In the genomic region with DNA sequence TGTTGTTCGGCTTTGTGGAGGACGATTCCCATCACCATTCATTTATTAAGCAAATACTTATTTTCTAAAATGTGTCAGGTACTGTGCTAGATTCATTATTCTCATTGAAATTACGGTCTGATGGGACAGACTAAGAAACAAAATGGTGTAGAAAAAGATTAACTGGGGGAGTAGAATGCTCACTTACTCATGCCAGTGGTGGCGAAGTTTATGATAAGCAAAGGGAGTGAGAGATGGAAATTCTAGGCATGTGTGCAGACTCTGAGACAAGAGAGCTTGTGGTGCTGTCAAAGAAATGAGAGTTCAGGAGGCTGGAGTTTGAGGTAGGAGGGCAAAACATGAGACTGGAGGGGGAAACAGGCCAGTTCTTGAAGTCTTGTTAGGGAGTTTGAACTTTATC, we compare ENCODE assay signal across 9 cellular contexts. TPM values are rescaled to one million over a fixed set of nuclear protein-coding genes. Genes with fewer than 3 reads are reported as not detected.
DNase-seq lines count a peak whose midpoint lies in the region; ATAC-seq and TF ChIP-seq lines count a peak whose summit lies in the region.
"Had no signal": no experiment of that assay in that cellular context is flagged by ENCODE, and none has a peak within 500 bp of the region (broad histone marks: within the 10 kb centered on the region; RNA-seq: fewer than 3 reads in every experiment).

No MANE protein-coding gene starts in this region.

- no peak for TF ChIP-seq RAD21 in SK-N-SH (IDR thresholded peaks at IDR 0.05; ENCODE audit: low read length)

- H2AFZ ChIP-seq in SK-N-SH (ENCODE audit: low read depth): peak overlapping the region; percentile 84

- H3K4me2 ChIP-seq in SK-N-SH: peak overlapping the region; percentile 84

- H3K9me3 ChIP-seq in SK-N-SH (no peaks in the 10 kb centered on the region), iPS-20b (ENCODE audit: insufficient read depth, low read depth, low read length) (no peaks in the 10 kb centered on the region)
- H3K9me3 ChIP-seq in effector memory CD4-positive, alpha-beta T cell (ENCODE audit: control insufficient read depth, low read length): no peaks in the 10 kb centered on the region

- peaks cover 21% of the 10 kb centered on the region for H3K36me3 Mint-ChIP-seq in activated CD8-positive, alpha-beta T cell treated with anti-CD3 and anti-CD28 coated beads for 36 hours (ENCODE audit: low read depth)

- POLR2A ChIA-PET in SK-N-SH (lab: Yijun Ruan, JAX): no interaction called here
- POLR2A ChIA-PET in activated CD8-positive, alpha-beta T cell treated with anti-CD3 and anti-CD28 coated beads for 36 hours (lab: Charles Lee): interaction anchor here (1.0 kb wide), 1 partner anchor 8 kb away, joined by 4 read pairs; no protein-coding TSS in a partner anchor

- DNase-seq in SK-N-SH (no peak), AML-193 (lab: John Stamatoyannopoulos, UW) (no peak)
- no peak for DNase-seq in activated CD8-positive, alpha-beta T cell treated with anti-CD3 and anti-CD28 coated beads for 36 hours
- no peak for DNase-seq in stimulated activated naive CD8-positive, alpha-beta T cell treated with anti-CD3 and anti-CD28 coated beads, Interleukin-15, amount 100 ng/mL, for 72 hours
- no peak for DNase-seq in effector memory CD4-positive, alpha-beta T cell
- DNase-seq: left ventricle myocardium superior had no signal

- H3K9me3 Mint-ChIP-seq in activated CD8-positive, alpha-beta T cell treated with anti-CD3 and anti-CD28 coated beads for 36 hours: no peaks in the 10 kb centered on the region
- no peaks in the 10 kb centered on the region for H3K9me3 Mint-ChIP-seq in stimulated activated naive CD8-positive, alpha-beta T cell treated with anti-CD3 and anti-CD28 coated beads, Interleukin-15, amount 100 ng/mL, for 72 hours

- H3K36me3 ChIP-seq in SK-N-SH (replicated peaks in 1 of 2; ENCODE audit: control insufficient read depth in 1 of 2, insufficient read depth in 2 of 2, low read length in 1 of 2) (peaks cover 0 to 19% of the 10 kb centered on the region in 2 experiments), iPS-20b (ENCODE audit: insufficient read depth, low read depth, low read length) (peaks cover 28% of the 10 kb centered on the region)
- H3K36me3 ChIP-seq in effector memory CD4-positive, alpha-beta T cell (ENCODE audit: control insufficient read depth, insufficient read depth, low read length): peaks cover 12% of the 10 kb centered on the region

- H3K4me1 Mint-ChIP-seq in activated CD8-positive, alpha-beta T cell treated with anti-CD3 and anti-CD28 coated beads for 36 hours (ENCODE audit: low read depth): peaks cover 36% of the 10 kb centered on the region
- peaks cover 54% of the 10 kb centered on the region for H3K4me1 Mint-ChIP-seq in stimulated activated naive CD8-positive, alpha-beta T cell treated with anti-CD3 and anti-CD28 coated beads, Interleukin-15, amount 100 ng/mL, for 72 hours

- no peaks in the 10 kb centered on the region for H3K9me2 ChIP-seq in SK-N-SH

- H4K20me1 ChIP-seq in SK-N-SH (ENCODE audit: insufficient read depth): no peaks in the 10 kb centered on the region

- TF ChIP-seq EP300 in SK-N-SH (IDR thresholded peaks at IDR 0.05; ENCODE audit: borderline replicate concordance in 1 of 2, low read depth in 1 of 2, low read length in 1 of 2): no peak

- H3K4me3 Mint-ChIP-seq in activated CD8-positive, alpha-beta T cell treated with anti-CD3 and anti-CD28 coated beads for 36 hours: peak overlapping the region; percentile 88
- peak overlapping the region; percentile 83 to 90 for H3K4me3 Mint-ChIP-seq in stimulated activated naive CD8-positive, alpha-beta T cell treated with anti-CD3 and anti-CD28 coated beads, Interleukin-15, amount 100 ng/mL, for 72 hours

- H3K27ac ChIP-seq in SK-N-SH (ENCODE audit: low read depth in 2 of 2, low read length in 1 of 2) (no peak overlapping the region), iPS-20b (ENCODE audit: low read length) (no peak overlapping the region)
- no peak overlapping the region for H3K27ac ChIP-seq in effector memory CD4-positive, alpha-beta T cell (ENCODE audit: insufficient read depth, low read length, poor library complexity, severe bottlenecking)

- no peak for TF ChIP-seq CTCF in SK-N-SH (IDR thresholded peaks at IDR 0.05)
- TF ChIP-seq CTCF in activated CD8-positive, alpha-beta T cell treated with anti-CD3 and anti-CD28 coated beads for 36 hours (IDR thresholded peaks at IDR 0.05): no peak

- no peaks in the 10 kb centered on the region for H3K27me3 Mint-ChIP-seq in activated CD8-positive, alpha-beta T cell treated with anti-CD3 and anti-CD28 coated beads for 36 hours
- no peaks in the 10 kb centered on the region for H3K27me3 Mint-ChIP-seq in stimulated activated naive CD8-positive, alpha-beta T cell treated with anti-CD3 and anti-CD28 coated beads, Interleukin-15, amount 100 ng/mL, for 72 hours

- WGBS in SK-N-SH (ENCODE audit: low lambda C conversion rate): 39% methylated on average over 4 of the region's 4 CpGs

- peak overlapping the region; percentile 90 to 91 for H3K4me3 ChIP-seq in SK-N-SH (ENCODE audit: low read depth in 2 of 2, low read length in 1 of 2)
- peak overlapping the region; percentile 86 for H3K4me3 ChIP-seq in iPS-20b (ENCODE audit: low read length)
- no peak overlapping the region for H3K4me3 ChIP-seq in effector memory CD4-positive, alpha-beta T cell (ENCODE audit: insufficient read depth, low read depth, low read length, poor library complexity, severe bottlenecking)

- peak overlapping the region; percentile 87 for H3K9ac ChIP-seq in SK-N-SH
- peak overlapping the region; percentile 91; the same call in 1 of the 2 replicates for H3K9ac ChIP-seq in iPS-20b (ENCODE audit: low read depth, low read length)

- ATAC-seq in SK-N-SH treated with all-trans-retinoic acid at 6 μM for 48 hours: no peak
- no peak for ATAC-seq in activated CD8-positive, alpha-beta T cell treated with anti-CD3 and anti-CD28 coated beads for 36 hours
- no peak for ATAC-seq in stimulated activated naive CD8-positive, alpha-beta T cell treated with anti-CD3 and anti-CD28 coated beads, Interleukin-15, amount 100 ng/mL, for 72 hours
- no peak for ATAC-seq in HG02973 (IDR thresholded peaks at IDR 0.05; ENCODE audit: unreplicated experiment)

- CTCF ChIA-PET in SK-N-SH (lab: Yijun Ruan, JAX): interaction anchor here (1.0 to 2.4 kb wide), 3 partner anchors 12 to 196 kb away, joined by 3 to 8 read pairs (median 4); no protein-coding TSS in a partner anchor
- CTCF ChIA-PET in activated CD8-positive, alpha-beta T cell treated with anti-CD3 and anti-CD28 coated beads for 36 hours (lab: Charles Lee): interaction anchor here (0.7 to 1.2 kb wide), 3 partner anchors 12 to 108 kb away, joined by 3 read pairs; no protein-coding TSS in a partner anchor

- H3K27me3 ChIP-seq in SK-N-SH (ENCODE audit: insufficient read depth) (no peaks in the 10 kb centered on the region), iPS-20b (ENCODE audit: insufficient read depth, low read length) (no peaks in the 10 kb centered on the region)
- H3K27me3 ChIP-seq in effector memory CD4-positive, alpha-beta T cell (replicated peaks; ENCODE audit: control insufficient read depth, insufficient read depth, low read length, poor library complexity, severe bottlenecking): no peaks in the 10 kb centered on the region

- H3K4me1 ChIP-seq in SK-N-SH (ENCODE audit: control insufficient read depth in 1 of 2, insufficient read depth in 2 of 2, low read depth in 1 of 2, low read length in 1 of 2): peaks cover 3 to 11% of the 10 kb centered on the region in 2 experiments; a peak in 3 of 4 replicates
- H3K4me1 ChIP-seq in iPS-20b (ENCODE audit: insufficient read depth, low read length): 0 out of 2 replicates have a peak, but pooled peaks cover 3% of the 10 kb centered on the region
- H3K4me1 ChIP-seq in effector memory CD4-positive, alpha-beta T cell (ENCODE audit: control insufficient read depth, insufficient read depth, low read length, poor library complexity, severe bottlenecking): no peaks in the 10 kb centered on the region

- peak overlapping the region; percentile 92 for H3K27ac Mint-ChIP-seq in activated CD8-positive, alpha-beta T cell treated with anti-CD3 and anti-CD28 coated beads for 36 hours
- peak overlapping the region; percentile 69 to 88 for H3K27ac Mint-ChIP-seq in stimulated activated naive CD8-positive, alpha-beta T cell treated with anti-CD3 and anti-CD28 coated beads, Interleukin-15, amount 100 ng/mL, for 72 hours

- intact Hi-C loops in activated CD8-positive, alpha-beta T cell treated with anti-CD3 and anti-CD28 coated beads for 36 hours (cut with micrococcal nuclease): no loop called here

- H3K79me2 ChIP-seq in SK-N-SH (ENCODE audit: insufficient read depth): peaks cover 7% of the 10 kb centered on the region; the same call in 1 of the 2 replicates

- no peaks in the 10 kb centered on the region for H3F3A ChIP-seq in SK-N-SH (replicated peaks; ENCODE audit: insufficient read depth)

TF ChIP-seq in SK-N-SH, 30 proteins besides CTCF, POLR2A, EP300 and RAD21 (continues in another document):
- TF ChIP-seq GATA2 (CRISPR knock-in tag; IDR thresholded peaks at IDR 0.05): no peak
- TF ChIP-seq, protein P1, sequence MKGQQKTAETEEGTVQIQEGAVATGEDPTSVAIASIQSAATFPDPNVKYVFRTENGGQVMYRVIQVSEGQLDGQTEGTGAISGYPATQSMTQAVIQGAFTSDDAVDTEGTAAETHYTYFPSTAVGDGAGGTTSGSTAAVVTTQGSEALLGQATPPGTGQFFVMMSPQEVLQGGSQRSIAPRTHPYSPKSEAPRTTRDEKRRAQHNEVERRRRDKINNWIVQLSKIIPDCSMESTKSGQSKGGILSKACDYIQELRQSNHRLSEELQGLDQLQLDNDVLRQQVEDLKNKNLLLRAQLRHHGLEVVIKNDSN (IDR thresholded peaks at IDR 0.05; ENCODE audit: borderline replicate concordance, low read depth): no peak
- no peak for TF ChIP-seq RXRA (IDR thresholded peaks at IDR 0.05; ENCODE audit: borderline replicate concordance, low read depth)

RNA-seq across cellular contexts. Expression of a gene that starts 0.9 kb away (rescaled TPM):
- polyA plus RNA-seq in SK-N-SH (2012; rRNA removed): 68.8 and 108 TPM in 2 replicates
- polyA plus RNA-seq in SK-N-SH (2012; cell fraction: cytosol; rRNA removed): 40.2 and 60.4 TPM in 2 replicates
- 108 and 202 TPM in 2 replicates for polyA plus RNA-seq in SK-N-SH (2012; cell fraction: nucleus; rRNA removed)
- 10 to 100 TPM; 43.0 to 43.5 TPM for total RNA-seq in activated CD8-positive, alpha-beta T cell treated with anti-CD3 and anti-CD28 coated beads for 36 hours

RNA-seq across cellular contexts. Expression of a gene that starts 19.1 kb away (rescaled TPM):
- 6.5 and 7.4 TPM in 2 replicates for polyA plus RNA-seq in SK-N-SH (2012; rRNA removed)
- polyA plus RNA-seq in SK-N-SH (2012; cell fraction: cytosol; rRNA removed): 5.5 and 5.9 TPM in 2 replicates
- polyA plus RNA-seq in SK-N-SH (2012; cell fraction: nucleus; rRNA removed): 18.5 and 22.9 TPM in 2 replicates
- total RNA-seq in activated CD8-positive, alpha-beta T cell treated with anti-CD3 and anti-CD28 coated beads for 36 hours: 10 to 100 TPM; 21.6 to 22.3 TPM
